17 cellular contexts compared by ENCODE assay signal in the genomic region with DNA sequence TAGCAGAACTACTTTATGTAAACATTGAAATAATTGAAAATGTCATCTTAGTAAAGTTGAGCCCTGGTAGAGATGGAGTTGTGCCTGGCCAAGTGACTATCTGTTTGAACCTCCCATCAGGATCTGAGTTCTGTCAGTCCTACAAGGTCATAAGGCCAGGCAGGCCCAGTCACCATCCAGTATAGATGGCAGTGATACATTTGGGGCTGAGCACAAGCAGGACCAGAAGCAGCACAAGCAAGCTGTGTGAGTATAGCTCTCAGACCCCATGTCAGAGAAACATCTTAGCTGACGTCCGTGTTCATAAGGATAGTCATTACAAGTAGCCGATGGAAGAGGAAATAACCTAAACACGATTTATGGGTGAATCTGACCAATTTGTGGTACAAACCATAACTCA.
"Had no signal": no experiment of that assay in that cellular context is flagged by ENCODE, and none has a peak within 500 bp of the region (broad histone marks: within the 10 kb centered on the region; RNA-seq: fewer than 3 reads in every experiment).

No MANE protein-coding gene starts in this region.

- H3K27me3 ChIP-seq: breast epithelium, SJCRH30 had no signal

- H3K9ac ChIP-seq: SK-N-SH had no signal

- H3K27ac ChIP-seq: breast epithelium, SJCRH30, VCaP had no signal

- H3K4me2 ChIP-seq: SK-N-SH had no signal

- H3K4me1 ChIP-seq: breast epithelium had no signal

- H3K36me3 ChIP-seq: breast epithelium, SJCRH30 had no signal

- H3K9me2 ChIP-seq: SK-N-SH had no signal

- H3K9me3 ChIP-seq: breast epithelium, SK-N-SH had no signal

- H3K4me3 ChIP-seq: breast epithelium, SJCRH30 had no signal

- ATAC-seq: activated CD4-positive, alpha-beta T cell treated with anti-CD3 and anti-CD28 coated beads for 36 hours had no signal

- DNase-seq: activated CD4-positive, alpha-beta memory T cell treated with anti-CD3 and anti-CD28 coated beads, Interleukin-2, amount 10 ng/mL, durations not matched to agents 7 days and 5 days; activated CD4-positive, alpha-beta T cell treated with anti-CD3 and anti-CD28 coated beads for 36 hours; activated CD4-positive, alpha-beta T cell treated with anti-CD3 and anti-CD28 coated beads, Interleukin-2, amount 50 U/mL, for 1 hour; aorta; KBM-7; NCI-H1105; NCI-H1436; NCI-H1694 treated with DMSO at 0.1 percent for 48 hours; NCI-H2029 treated with DMSO at 0.1 percent for 48 hours; NCI-H345; NCI-H510A; NCI-H526 treated with DMSO at 0.1 percent for 48 hours; SK-N-SH; T-helper 1 cell had no signal
